ENCODE assay signal across 8 cellular contexts in the genomic region with DNA sequence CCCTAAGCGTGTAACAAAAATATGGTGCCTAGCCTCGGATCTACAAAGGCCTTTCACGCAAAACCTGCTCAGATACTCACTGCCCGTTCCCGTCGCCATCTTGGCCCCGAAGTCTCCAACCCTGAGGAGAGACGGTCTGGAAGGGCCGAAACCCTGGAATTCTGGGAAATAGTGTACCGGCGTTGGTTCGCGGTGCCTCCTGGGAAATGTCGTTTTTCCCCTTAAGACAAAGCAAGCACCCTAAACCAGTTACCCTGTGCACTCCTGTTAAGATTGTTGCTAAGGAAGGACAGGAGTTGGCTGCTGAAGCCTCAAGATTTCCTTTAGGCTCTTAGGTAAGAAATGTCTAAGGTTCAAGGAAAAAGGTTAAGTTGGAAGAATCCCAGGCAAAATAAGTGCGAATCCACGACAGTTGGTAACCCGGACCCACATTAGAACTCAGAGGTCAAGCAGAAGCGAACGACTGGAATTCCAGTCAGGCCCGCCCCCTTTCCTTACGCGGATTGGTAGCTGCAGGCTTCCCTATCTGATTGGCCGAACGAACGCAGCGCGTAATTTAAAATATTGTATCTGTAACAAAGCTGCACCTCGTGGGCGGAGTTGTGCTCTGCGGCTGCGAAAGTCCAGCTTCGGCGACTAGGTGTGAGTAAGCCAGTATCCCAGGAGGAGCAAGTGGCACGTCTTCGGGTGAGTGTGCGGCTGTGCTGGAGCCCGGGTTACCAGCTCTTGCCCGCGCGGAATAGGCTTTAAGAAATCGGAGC. TPM values are rescaled to one million over a fixed set of nuclear protein-coding genes. Genes with fewer than 3 reads are reported as not detected.
A peak's percentile ranks its signal among the peaks of the same experiment; 100 is the strongest.
DNase-seq lines count a peak whose midpoint lies in the region; TF ChIP-seq lines count a peak whose summit lies in the region.

A gene with protein sequence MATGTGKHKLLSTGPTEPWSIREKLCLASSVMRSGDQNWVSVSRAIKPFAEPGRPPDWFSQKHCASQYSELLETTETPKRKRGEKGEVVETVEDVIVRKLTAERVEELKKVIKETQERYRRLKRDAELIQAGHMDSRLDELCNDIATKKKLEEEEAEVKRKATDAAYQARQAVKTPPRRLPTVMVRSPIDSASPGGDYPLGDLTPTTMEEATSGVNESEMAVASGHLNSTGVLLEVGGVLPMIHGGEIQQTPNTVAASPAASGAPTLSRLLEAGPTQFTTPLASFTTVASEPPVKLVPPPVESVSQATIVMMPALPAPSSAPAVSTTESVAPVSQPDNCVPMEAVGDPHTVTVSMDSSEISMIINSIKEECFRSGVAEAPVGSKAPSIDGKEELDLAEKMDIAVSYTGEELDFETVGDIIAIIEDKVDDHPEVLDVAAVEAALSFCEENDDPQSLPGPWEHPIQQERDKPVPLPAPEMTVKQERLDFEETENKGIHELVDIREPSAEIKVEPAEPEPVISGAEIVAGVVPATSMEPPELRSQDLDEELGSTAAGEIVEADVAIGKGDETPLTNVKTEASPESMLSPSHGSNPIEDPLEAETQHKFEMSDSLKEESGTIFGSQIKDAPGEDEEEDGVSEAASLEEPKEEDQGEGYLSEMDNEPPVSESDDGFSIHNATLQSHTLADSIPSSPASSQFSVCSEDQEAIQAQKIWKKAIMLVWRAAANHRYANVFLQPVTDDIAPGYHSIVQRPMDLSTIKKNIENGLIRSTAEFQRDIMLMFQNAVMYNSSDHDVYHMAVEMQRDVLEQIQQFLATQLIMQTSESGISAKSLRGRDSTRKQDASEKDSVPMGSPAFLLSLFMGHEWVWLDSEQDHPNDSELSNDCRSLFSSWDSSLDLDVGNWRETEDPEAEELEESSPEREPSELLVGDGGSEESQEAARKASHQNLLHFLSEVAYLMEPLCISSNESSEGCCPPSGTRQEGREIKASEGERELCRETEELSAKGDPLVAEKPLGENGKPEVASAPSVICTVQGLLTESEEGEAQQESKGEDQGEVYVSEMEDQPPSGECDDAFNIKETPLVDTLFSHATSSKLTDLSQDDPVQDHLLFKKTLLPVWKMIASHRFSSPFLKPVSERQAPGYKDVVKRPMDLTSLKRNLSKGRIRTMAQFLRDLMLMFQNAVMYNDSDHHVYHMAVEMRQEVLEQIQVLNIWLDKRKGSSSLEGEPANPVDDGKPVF (minus strand): TSS at position 115 of the 761 bp plus-strand sequence. CDS start 16 bp downstream, at position 99.
A gene (plus strand): TSS at position 597 of the 761 bp plus-strand sequence. CDS start 569 bp downstream, outside the sequence.

- H2AFZ ChIP-seq in H9 (ENCODE audit: low read length): peak within 1 kb of the TSS; percentile 76

- peak; percentile 78 for TF ChIP-seq POLR2A in Raji (IDR thresholded peaks at IDR 0.05; ENCODE audit: insufficient read depth, low read depth, low read length)

- no peaks in the 10 kb centered on the region for H3K9me3 Mint-ChIP-seq in H9
- no peaks in the 10 kb centered on the region for H3K9me3 Mint-ChIP-seq in activated T-helper 2 cell treated with anti-CD3 and anti-CD28 coated beads, Interferon-gamma antibody, Interleukin-2, Interleukin-4, amounts not matched to agents 10 μg/mL and 5 μg/mL and 100 μg/mL, durations not matched to agents 14 hours and 24 hours and 36 hours
- no peaks in the 10 kb centered on the region for H3K9me3 Mint-ChIP-seq in nephron progenitor cell
- H3K9me3 Mint-ChIP-seq in stimulated activated naive CD8-positive, alpha-beta T cell treated with anti-CD3 and anti-CD28 coated beads, Interleukin-15, Interleukin-2, amounts not matched to agents 100 ng/mL and 50 ng/mL, for 24 hours: no peaks in the 10 kb centered on the region

- H3K14ac ChIP-seq in H9 (ENCODE audit: insufficient read depth, low read length): peak within 1 kb of the TSS; percentile 92; the same call in 1 of the 2 replicates

- no peak within 1 kb of the TSS for H4K91ac ChIP-seq in H9 (ENCODE audit: insufficient read length, low read depth, low read length)

- H3K27me3 ChIP-seq in H9 (ENCODE audit: insufficient read depth, low read length): no peaks in the 10 kb centered on the region

- H3K56ac ChIP-seq in H9 (ENCODE audit: insufficient read length, low read depth, low read length): peak within 1 kb of the TSS; percentile 3

- H3K79me2 ChIP-seq in H9 (ENCODE audit: insufficient read depth, low read length): peaks cover 4% of the 10 kb centered on the region; the same call in 1 of the 2 replicates

- no peak within 1 kb of the TSS for H3K4me3 Mint-ChIP-seq in H9
- H3K4me3 Mint-ChIP-seq in activated T-helper 2 cell treated with anti-CD3 and anti-CD28 coated beads, Interferon-gamma antibody, Interleukin-2, Interleukin-4, amounts not matched to agents 10 μg/mL and 5 μg/mL and 100 μg/mL, durations not matched to agents 14 hours and 24 hours and 36 hours (ENCODE audit: low read depth): no peak within 1 kb of the TSS
- no peak within 1 kb of the TSS for H3K4me3 Mint-ChIP-seq in nephron progenitor cell
- H3K4me3 Mint-ChIP-seq in stimulated activated naive CD8-positive, alpha-beta T cell treated with anti-CD3 and anti-CD28 coated beads, Interleukin-15, Interleukin-2, amounts not matched to agents 100 ng/mL and 50 ng/mL, for 24 hours: no peak within 1 kb of the TSS

- no peaks in the 10 kb centered on the region for H4K20me1 ChIP-seq in H9 (ENCODE audit: control insufficient read depth, insufficient read depth, insufficient read length)

- H3K4me1 Mint-ChIP-seq in H9 (peaks cover 12 to 16% of the 10 kb centered on the region in 2 experiments), nephron progenitor cell (peaks cover 22% of the 10 kb centered on the region)
- peaks cover 14% of the 10 kb centered on the region for H3K4me1 Mint-ChIP-seq in activated T-helper 2 cell treated with anti-CD3 and anti-CD28 coated beads, Interferon-gamma antibody, Interleukin-2, Interleukin-4, amounts not matched to agents 10 μg/mL and 5 μg/mL and 100 μg/mL, durations not matched to agents 14 hours and 24 hours and 36 hours (ENCODE audit: low read depth)
- peaks cover 16% of the 10 kb centered on the region for H3K4me1 Mint-ChIP-seq in stimulated activated naive CD8-positive, alpha-beta T cell treated with anti-CD3 and anti-CD28 coated beads, Interleukin-15, Interleukin-2, amounts not matched to agents 100 ng/mL and 50 ng/mL, for 24 hours (ENCODE audit: low read depth)

- H3K27me3 Mint-ChIP-seq in H9 (ENCODE audit: low read depth) (no peaks in the 10 kb centered on the region), nephron progenitor cell (ENCODE audit: low read depth, poor library complexity) (no peaks in the 10 kb centered on the region)
- no peaks in the 10 kb centered on the region for H3K27me3 Mint-ChIP-seq in activated T-helper 2 cell treated with anti-CD3 and anti-CD28 coated beads, Interferon-gamma antibody, Interleukin-2, Interleukin-4, amounts not matched to agents 10 μg/mL and 5 μg/mL and 100 μg/mL, durations not matched to agents 14 hours and 24 hours and 36 hours (ENCODE audit: low read depth)
- no peaks in the 10 kb centered on the region for H3K27me3 Mint-ChIP-seq in stimulated activated naive CD8-positive, alpha-beta T cell treated with anti-CD3 and anti-CD28 coated beads, Interleukin-15, Interleukin-2, amounts not matched to agents 100 ng/mL and 50 ng/mL, for 24 hours

- peak within 1 kb of the TSS; percentile 84 for H3K4me2 ChIP-seq in H9 (ENCODE audit: insufficient read depth, insufficient read length, low read length)

- peaks cover 8% of the 10 kb centered on the region for H3K23me2 ChIP-seq in H9 (ENCODE audit: insufficient read length, low read depth, low read length, poor library complexity, severe bottlenecking)

- no peak within 1 kb of the TSS for H2BK120ac ChIP-seq in H9 (ENCODE audit: low read depth, low read length, poor library complexity, severe bottlenecking)

- H2BK20ac ChIP-seq in H9 (ENCODE audit: low read depth, low read length, poor library complexity, severe bottlenecking): no peak within 1 kb of the TSS

- peak within 1 kb of the TSS; percentile 28 for H3K27ac ChIP-seq in H9 (ENCODE audit: insufficient read length, low read depth, low read length)

- H3K4ac ChIP-seq in H9 (ENCODE audit: low read depth, low read length): no peak within 1 kb of the TSS

- intact Hi-C loops in activated T-helper 2 cell treated with anti-CD3 and anti-CD28 coated beads, Interferon-gamma antibody, Interleukin-2, Interleukin-4, amounts not matched to agents 10 μg/mL and 5 μg/mL and 100 μg/mL, durations not matched to agents 14 hours and 24 hours and 36 hours (cut with micrococcal nuclease): loop anchor here (1.0 to 10.0 kb wide), 8 partner anchors 35 to 1384 kb away; a partner anchor contains a TSS

- no peak within 1 kb of the TSS for H2BK15ac ChIP-seq in H9 (ENCODE audit: low read depth, low read length)

- H3K18ac ChIP-seq in H9 (ENCODE audit: insufficient read length, low read depth, low read length): peak within 1 kb of the TSS; percentile 89

- H4K8ac ChIP-seq in H9 (replicated peaks; ENCODE audit: insufficient read length, low read depth, low read length): no peak within 1 kb of the TSS

- no CpG with 5 or more reads among the region's 41 CpGs for WGBS in H9 (ENCODE audit: extremely low coverage, insufficient read length, low lambda C conversion rate)

- TF ChIP-seq CTCF in H9 (conservative IDR thresholded peaks at IDR 0.05) (no peak), nephron progenitor cell (IDR thresholded peaks at IDR 0.05) (no peak)

- H2BK5ac ChIP-seq in H9 (ENCODE audit: insufficient read length, low read length): no peak within 1 kb of the TSS

- DNase-seq in G401 (ENCODE audit: low spot score): peak; percentile 97
- DNase-seq in H9: peak; percentile 98
- DNase-seq in M059J (ENCODE audit: low read depth): peak; percentile 98
- peak; percentile 89 for DNase-seq in activated T-helper 2 cell treated with anti-CD3 and anti-CD28 coated beads, Interferon-gamma antibody, Interleukin-2, Interleukin-4, amounts not matched to agents 10 μg/mL and 5 μg/mL and 100 μg/mL, durations not matched to agents 14 hours and 24 hours and 36 hours (ENCODE audit: low spot score)
- peak; percentile 96 for DNase-seq in fibroblast of the conjunctiva (ENCODE audit: low read depth)
- DNase-seq in nephron progenitor cell: peak; percentile 95

- H2AK5ac ChIP-seq in H9 (ENCODE audit: insufficient read length, low read length): no peak within 1 kb of the TSS

- H3K9ac ChIP-seq in H9 (ENCODE audit: extremely low read depth, insufficient read length, low read length): peak within 1 kb of the TSS; percentile 86

- H3T11ph ChIP-seq in H9 (ENCODE audit: low read length): peak within 1 kb of the TSS; percentile 61

- H3K27ac Mint-ChIP-seq in H9 (no peak within 1 kb of the TSS; a peak in 2 of 7 replicates), nephron progenitor cell (no peak within 1 kb of the TSS)
- peak within 1 kb of the TSS; percentile 17 for H3K27ac Mint-ChIP-seq in activated T-helper 2 cell treated with anti-CD3 and anti-CD28 coated beads, Interferon-gamma antibody, Interleukin-2, Interleukin-4, amounts not matched to agents 10 μg/mL and 5 μg/mL and 100 μg/mL, durations not matched to agents 14 hours and 24 hours and 36 hours
- peak within 1 kb of the TSS; percentile 52 for H3K27ac Mint-ChIP-seq in stimulated activated naive CD8-positive, alpha-beta T cell treated with anti-CD3 and anti-CD28 coated beads, Interleukin-15, Interleukin-2, amounts not matched to agents 100 ng/mL and 50 ng/mL, for 24 hours

- no peaks in the 10 kb centered on the region for H3K9me3 ChIP-seq in H9 (ENCODE audit: control insufficient read depth, low read depth, low read length)

- no peak within 1 kb of the TSS for H2BK12ac ChIP-seq in H9 (ENCODE audit: insufficient read length, low read depth, low read length)

- in situ Hi-C loops in G401 (cut with HindIII; ENCODE audit: low sequenced_read_pairs): no loop called here

- no peak within 1 kb of the TSS for H3K23ac ChIP-seq in H9 (ENCODE audit: insufficient read length, low read depth, low read length)

- H4K5ac ChIP-seq in H9 (ENCODE audit: insufficient read length, low read depth, low read length): no peak within 1 kb of the TSS

- H3K36me3 Mint-ChIP-seq in H9 (ENCODE audit: insufficient read depth in 1 of 3, low read depth in 3 of 3) (peaks cover 30 to 58% (median 57%) of the 10 kb centered on the region in 3 experiments), nephron progenitor cell (ENCODE audit: low read depth) (peaks cover 43% of the 10 kb centered on the region)
- peaks cover 39% of the 10 kb centered on the region for H3K36me3 Mint-ChIP-seq in activated T-helper 2 cell treated with anti-CD3 and anti-CD28 coated beads, Interferon-gamma antibody, Interleukin-2, Interleukin-4, amounts not matched to agents 10 μg/mL and 5 μg/mL and 100 μg/mL, durations not matched to agents 14 hours and 24 hours and 36 hours (ENCODE audit: low read depth)
- peaks cover 31% of the 10 kb centered on the region for H3K36me3 Mint-ChIP-seq in stimulated activated naive CD8-positive, alpha-beta T cell treated with anti-CD3 and anti-CD28 coated beads, Interleukin-15, Interleukin-2, amounts not matched to agents 100 ng/mL and 50 ng/mL, for 24 hours (ENCODE audit: low read depth)

- no peaks in the 10 kb centered on the region for H3K4me1 ChIP-seq in H9 (ENCODE audit: insufficient read depth, low read length)

- no peaks in the 10 kb centered on the region for H3K79me1 ChIP-seq in H9 (ENCODE audit: insufficient read depth, low read depth, low read length, poor library complexity, severe bottlenecking)

RNA-seq across cellular contexts. Expression of the first gene that starts in this region (rescaled TPM):
- total RNA-seq in G401 (2014; rRNA removed; shearing (Covaris generic)): 36.8 and 47.4 TPM in 2 replicates
- 67.9 and 69.1 TPM in 2 replicates for total RNA-seq in H9 (2021)
- 24.3 and 38.8 TPM in 2 replicates for total RNA-seq in M059J (2014; rRNA removed; shearing (Covaris generic))
- total RNA-seq in activated T-helper 2 cell treated with anti-CD3 and anti-CD28 coated beads, Interferon-gamma antibody, Interleukin-2, Interleukin-4, amounts not matched to agents 10 μg/mL and 5 μg/mL and 100 μg/mL, durations not matched to agents 14 hours and 24 hours and 36 hours: 45.4 and 48.4 TPM in 2 replicates

RNA-seq across cellular contexts. Expression of the second gene that starts in this region (rescaled TPM):
- total RNA-seq in G401 (2014; rRNA removed; shearing (Covaris generic)): 30.7 and 51.0 TPM in 2 replicates
- total RNA-seq in H9 (2021): 65.2 and 67.1 TPM in 2 replicates
- 90.2 and 133 TPM in 2 replicates for total RNA-seq in M059J (2014; rRNA removed; shearing (Covaris generic))
- total RNA-seq in activated T-helper 2 cell treated with anti-CD3 and anti-CD28 coated beads, Interferon-gamma antibody, Interleukin-2, Interleukin-4, amounts not matched to agents 10 μg/mL and 5 μg/mL and 100 μg/mL, durations not matched to agents 14 hours and 24 hours and 36 hours: 28.1 and 30.3 TPM in 2 replicates

Comparison
In these comparisons a context has a peak if more than half of its experiments do, and no peak if none do; other contexts are left out.
1. Peak in every context shown above with its lines: DNase-seq and H3K27ac ChIP-seq.
2. H3K27ac Mint-ChIP-seq: peak in activated T-helper 2 cell treated with anti-CD3 and anti-CD28 coated beads, Interferon-gamma antibody, Interleukin-2, Interleukin-4, amounts not matched to agents 10 μg/mL and 5 μg/mL and 100 μg/mL, durations not matched to agents 14 hours and 24 hours and 36 hours (single experiment) and stimulated activated naive CD8-positive, alpha-beta T cell treated with anti-CD3 and anti-CD28 coated beads, Interleukin-15, Interleukin-2, amounts not matched to agents 100 ng/mL and 50 ng/mL, for 24 hours (single experiment); none in H9 (0 of 3) and nephron progenitor cell (single experiment).